11 cellular contexts compared by ENCODE assay signal in the genomic region with DNA sequence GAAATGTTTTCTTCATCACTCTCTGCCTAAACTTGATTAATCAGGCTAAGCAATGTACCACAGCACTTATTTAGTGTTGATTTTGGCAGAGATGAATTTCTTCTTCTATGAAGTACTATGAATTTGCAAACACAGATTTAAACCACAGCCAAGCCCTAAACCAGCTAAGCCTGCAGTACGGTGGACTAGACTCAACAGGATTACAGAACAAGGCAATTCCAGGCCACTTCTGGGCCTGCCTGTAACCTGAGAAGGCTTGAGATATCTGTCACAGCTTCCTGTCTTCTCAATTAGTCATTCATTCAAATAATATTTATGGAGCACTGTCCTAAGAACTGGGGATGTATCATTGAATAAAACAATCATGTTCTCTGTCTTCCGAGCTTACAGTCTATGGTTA. TPM values are rescaled to one million over a fixed set of nuclear protein-coding genes. Genes with fewer than 3 reads are reported as not detected.
DNase-seq lines count a peak whose midpoint lies in the region; ATAC-seq and TF ChIP-seq lines count a peak whose summit lies in the region.
"Had no signal": no experiment of that assay in that cellular context is flagged by ENCODE, and none has a peak within 500 bp of the region (broad histone marks: within the 10 kb centered on the region; RNA-seq: fewer than 3 reads in every experiment).

No MANE protein-coding gene starts in this region.

- ATAC-seq in GM21619 (IDR thresholded peaks at IDR 0.05; ENCODE audit: unreplicated experiment), result no peak

- TF ChIP-seq CTCF in RWPE1 (conservative IDR thresholded peaks at IDR 0.05; ENCODE audit: low read depth), result no peak
- TF ChIP-seq CTCF in suprapubic skin (IDR thresholded peaks at IDR 0.05), result no peak

- no peak overlapping the region for H3K4me3 ChIP-seq in suprapubic skin
- no peak overlapping the region for H3K4me3 ChIP-seq in effector memory CD4-positive, alpha-beta T cell (ENCODE audit: insufficient read depth, low read depth, low read length, poor library complexity, severe bottlenecking)
- H3K4me3 ChIP-seq: adrenal gland, thyroid gland had no signal

- H3K9me3 ChIP-seq in suprapubic skin, result no peaks in the 10 kb centered on the region
- H3K9me3 ChIP-seq in effector memory CD4-positive, alpha-beta T cell (ENCODE audit: control insufficient read depth, low read length), result no peaks in the 10 kb centered on the region
- H3K9me3 ChIP-seq: adrenal gland, thyroid gland had no signal

- H3K27me3 ChIP-seq in suprapubic skin, result no peaks in the 10 kb centered on the region
- no peaks in the 10 kb centered on the region for H3K27me3 ChIP-seq in effector memory CD4-positive, alpha-beta T cell (replicated peaks; ENCODE audit: control insufficient read depth, insufficient read depth, low read length, poor library complexity, severe bottlenecking)
- H3K27me3 ChIP-seq: adrenal gland, thyroid gland had no signal

- TF ChIP-seq EP300 in suprapubic skin (IDR thresholded peaks at IDR 0.05), result no peak

- POLR2A ChIA-PET in RWPE1 (lab: Yijun Ruan, JAX; ENCODE audit: low non-redundant PET), result interaction anchor here (0.8 to 2.1 kb wide), 3 partner anchors 26 to 73 kb away, joined by 3 to 12 read pairs (median 4); a partner anchor contains a TSS

- H3K4me1 ChIP-seq in suprapubic skin, result peaks cover 37% of the 10 kb centered on the region
- no peaks in the 10 kb centered on the region for H3K4me1 ChIP-seq in effector memory CD4-positive, alpha-beta T cell (ENCODE audit: control insufficient read depth, insufficient read depth, low read length, poor library complexity, severe bottlenecking)
- H3K4me1 ChIP-seq: thyroid gland had no signal

- CTCF ChIA-PET in RWPE1 (lab: Yijun Ruan, JAX), result interaction anchor here (0.6 to 1.6 kb wide), 2 partner anchors 13 to 16 kb away, joined by 3 to 7 read pairs; no protein-coding TSS in a partner anchor

- H3K36me3 ChIP-seq in suprapubic skin, result no peaks in the 10 kb centered on the region
- H3K36me3 ChIP-seq in effector memory CD4-positive, alpha-beta T cell (ENCODE audit: control insufficient read depth, insufficient read depth, low read length), result no peaks in the 10 kb centered on the region
- H3K36me3 ChIP-seq: adrenal gland, thyroid gland had no signal

- WGBS in suprapubic skin, result 38% methylated on average over 2 of the region's 2 CpGs

- TF ChIP-seq POLR2A in suprapubic skin (IDR thresholded peaks at IDR 0.05), result no peak

- H3K27ac ChIP-seq in RWPE1 (no peak overlapping the region), suprapubic skin (peak overlapping the region; percentile 72)
- H3K27ac ChIP-seq in effector memory CD4-positive, alpha-beta T cell (ENCODE audit: insufficient read depth, low read length, poor library complexity, severe bottlenecking), result no peak overlapping the region
- H3K27ac ChIP-seq: adrenal gland, thyroid gland had no signal

- DNase-seq in NCI-H2107 treated with DMSO at 0.1 percent for 48 hours (lab: John Stamatoyannopoulos, UW; ENCODE audit: unreplicated experiment) (peak; percentile 38), NCI-H2107 (lab: John Stamatoyannopoulos, UW) (no peak), RWPE1 (ENCODE audit: low spot score) (peak; percentile 91), fibroblast of the conjunctiva (ENCODE audit: low read depth) (peak; percentile 72), suprapubic skin (ENCODE audit: low spot score in 2 of 2) (no peak)
- no peak for DNase-seq in stimulated activated CD4-positive, alpha-beta T cell treated with anti-CD3 and anti-CD28 coated beads, Interleukin-2, amount 100 ng/mL, for 48 hours
- no peak for DNase-seq in effector memory CD4-positive, alpha-beta T cell
- DNase-seq: naive B cell had no signal

RNA-seq across cellular contexts. Expression of a gene that starts 32.4 kb away (rescaled TPM):
- 100 to 1,000 TPM; 381 to 577 (median 400) TPM for total RNA-seq in suprapubic skin

Comparison
In these comparisons a context has a peak if more than half of its experiments do, and no peak if none do; other contexts are left out.
1. DNase-seq: peak in NCI-H2107 treated with DMSO at 0.1 percent for 48 hours (single experiment), RWPE1 (single experiment) and fibroblast of the conjunctiva (single experiment); none in NCI-H2107 (single experiment), suprapubic skin (0 of 2), stimulated activated CD4-positive, alpha-beta T cell treated with anti-CD3 and anti-CD28 coated beads, Interleukin-2, amount 100 ng/mL, for 48 hours (0 of 2) and effector memory CD4-positive, alpha-beta T cell (0 of 3).